Comparison of ENCODE assay signal across 24 cellular contexts in genomic region chr9:126295082-126295477, GRCh38.
"Had no signal": no experiment of that assay in that cellular context is flagged by ENCODE, and none has a peak within 500 bp of the region (broad histone marks: within the 10 kb centered on the region; RNA-seq: fewer than 3 reads in every experiment).

No MANE protein-coding gene starts in this region.

- H3K4me3 ChIP-seq: SJSA1, SK-N-MC had no signal

- ATAC-seq: HepG2, PC-3, Right ventricle myocardium inferior had no signal

- H3K4me1 ChIP-seq: SJSA1 had no signal

- DNase-seq: IMR-90, Kasumi-1, KG1, MM.1S, NCI-H1092, NCI-H1105 treated with DMSO at 0.1 percent for 48 hours, NCI-H1417 treated with DMSO at 0.1 percent for 48 hours, NCI-H146, NCI-H1694 treated with DMSO at 0.1 percent for 48 hours, NCI-H1930, NCI-H2081, NCI-H2171, NCI-H226, NCI-H446, NCI-H510A, NCI-H524 treated with DMSO at 0.1 percent for 48 hours, NCI-H69, NCI-H774, SIG-M5 had no signal

- H3K27ac ChIP-seq: SJSA1, SK-N-MC had no signal

- H3K9me3 ChIP-seq: SJSA1 had no signal

- H3K36me3 ChIP-seq: SJSA1 had no signal

- H3K27me3 ChIP-seq: SJSA1 had no signal
